ENCODE assay signal across 10 cellular contexts in the genomic region with DNA sequence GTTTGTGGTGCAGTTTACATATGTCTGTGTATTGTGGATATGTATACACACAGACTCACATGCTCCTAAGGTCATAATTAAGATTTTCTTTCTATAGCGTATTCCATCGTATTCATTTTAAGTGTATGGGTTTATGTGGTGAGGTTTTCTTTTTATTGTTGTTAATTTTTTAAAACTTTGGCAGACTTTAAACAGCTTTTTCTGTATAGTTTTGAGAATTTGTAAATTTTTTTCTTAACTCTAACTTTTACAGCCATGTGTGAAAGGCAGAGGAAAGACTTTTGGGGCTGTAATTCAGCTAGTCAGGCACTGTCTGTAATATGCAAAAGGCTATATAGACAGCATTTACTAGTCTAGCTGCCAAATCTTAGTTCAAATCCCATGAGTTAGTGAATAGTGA. TPM values are rescaled to one million over a fixed set of nuclear protein-coding genes. Genes with fewer than 3 reads are reported as not detected.
A peak's percentile ranks its signal among the peaks of the same experiment; 100 is the strongest.
DNase-seq lines count a peak whose midpoint lies in the region; ATAC-seq and TF ChIP-seq lines count a peak whose summit lies in the region.
"Had no signal": no experiment of that assay in that cellular context is flagged by ENCODE, and none has a peak within 500 bp of the region (broad histone marks: within the 10 kb centered on the region; RNA-seq: fewer than 3 reads in every experiment).

No MANE protein-coding gene starts in this region.

- H3K27me3 Mint-ChIP-seq in effector memory CD8-positive, alpha-beta T cell, result peaks cover 28 to 34% of the 10 kb centered on the region in 2 donors

- peak overlapping the region in 1 of 2 donors; percentile 93 for H3K9ac ChIP-seq in colonic mucosa (ENCODE audit: low read depth in 2 of 2, low read length in 2 of 2)
- H3K9ac ChIP-seq in muscle layer of colon (ENCODE audit: low read length), result peak overlapping the region; percentile 55

- H3K27me3 ChIP-seq in left ventricle myocardium inferior (ENCODE audit: low read depth) (no peaks in the 10 kb centered on the region), colonic mucosa (no peaks in the 10 kb centered on the region), muscle layer of colon (ENCODE audit: control insufficient read depth in 1 of 2, insufficient read depth in 2 of 2, low read length in 2 of 2) (no peaks in the 10 kb centered on the region)

- no peaks in the 10 kb centered on the region for H3K9me3 Mint-ChIP-seq in effector memory CD8-positive, alpha-beta T cell
- H3K9me3 Mint-ChIP-seq in stimulated activated effector memory CD8-positive, alpha-beta T cell treated with anti-CD3 and anti-CD28 coated beads, Interleukin-12 subunit alpha, Interleukin-12 subunit beta, amount 100 ng/mL, for 72 hours, result no peaks in the 10 kb centered on the region

- no peaks in the 10 kb centered on the region for H3K36me3 Mint-ChIP-seq in effector memory CD8-positive, alpha-beta T cell (ENCODE audit: insufficient read depth)
- no peaks in the 10 kb centered on the region for H3K36me3 Mint-ChIP-seq in stimulated activated effector memory CD8-positive, alpha-beta T cell treated with anti-CD3 and anti-CD28 coated beads, Interleukin-12 subunit alpha, Interleukin-12 subunit beta, amount 100 ng/mL, for 72 hours

- H3K4me3 ChIP-seq in left ventricle myocardium inferior (peak overlapping the region; percentile 86), colonic mucosa (peak overlapping the region; percentile 80), muscle layer of colon (ENCODE audit: low read depth in 1 of 2, low read length in 2 of 2) (peak overlapping the region in 1 of 2 donors; percentile 68)

- H3K4me3 Mint-ChIP-seq in effector memory CD8-positive, alpha-beta T cell, result no peak overlapping the region
- H3K4me3 Mint-ChIP-seq in stimulated activated effector memory CD8-positive, alpha-beta T cell treated with anti-CD3 and anti-CD28 coated beads, Interleukin-12 subunit alpha, Interleukin-12 subunit beta, amount 100 ng/mL, for 72 hours, result no peak overlapping the region

- no peaks in the 10 kb centered on the region for H3K36me3 ChIP-seq in left ventricle myocardium inferior
- no peaks in the 10 kb centered on the region for H3K36me3 ChIP-seq in colonic mucosa
- H3K36me3 ChIP-seq in muscle layer of colon (ENCODE audit: insufficient read depth, low read length), result no peaks in the 10 kb centered on the region

- TF ChIP-seq CTCF in left ventricle myocardium inferior (IDR thresholded peaks at IDR 0.05; ENCODE audit: borderline replicate concordance), result no peak
- no peak for TF ChIP-seq CTCF in colonic mucosa (IDR thresholded peaks at IDR 0.05)

- peaks cover 51% of the 10 kb centered on the region for H3K4me1 ChIP-seq in left ventricle myocardium inferior
- H3K4me1 ChIP-seq in colonic mucosa, result peaks cover 5% of the 10 kb centered on the region
- peaks cover 32% of the 10 kb centered on the region for H3K4me1 ChIP-seq in muscle layer of colon (ENCODE audit: insufficient read depth, low read length)

- no peak for ATAC-seq in effector memory CD8-positive, alpha-beta T cell (replicated peaks)
- ATAC-seq in GM21723 (IDR thresholded peaks at IDR 0.05; ENCODE audit: unreplicated experiment), result no peak
- ATAC-seq in stimulated activated effector memory CD8-positive, alpha-beta T cell treated with anti-CD3 and anti-CD28 coated beads, Interleukin-12 subunit alpha, Interleukin-12 subunit beta, amount 100 ng/mL, for 72 hours, result no peak

- no peak overlapping the region for H3K27ac ChIP-seq in left ventricle myocardium inferior (replicated peaks)
- H3K27ac ChIP-seq in colonic mucosa, result no peak overlapping the region
- H3K27ac ChIP-seq in muscle layer of colon (ENCODE audit: low read depth, low read length), result no peak overlapping the region

- H3K27ac Mint-ChIP-seq in effector memory CD8-positive, alpha-beta T cell, result no peak overlapping the region
- no peak overlapping the region for H3K27ac Mint-ChIP-seq in stimulated activated effector memory CD8-positive, alpha-beta T cell treated with anti-CD3 and anti-CD28 coated beads, Interleukin-12 subunit alpha, Interleukin-12 subunit beta, amount 100 ng/mL, for 72 hours

- intact Hi-C loops in left ventricle myocardium inferior (cut with micrococcal nuclease), result no loop called here
- intact Hi-C loops in cardiac septum (cut with DNase I), result loop anchor here (5.0 to 10.0 kb wide), 3 partner anchors 222 to 285 kb away; no protein-coding TSS in a partner anchor
- intact Hi-C loops in colonic mucosa (cut with DNase I), result no loop called here

- H3K9me3 ChIP-seq in left ventricle myocardium inferior (replicated peaks) (peaks cover 5% of the 10 kb centered on the region), colonic mucosa (no peaks in the 10 kb centered on the region), muscle layer of colon (ENCODE audit: low read length) (no peaks in the 10 kb centered on the region)

- DNase-seq in left ventricle myocardium inferior, result no peak
- no peak for DNase-seq in cardiac septum (ENCODE audit: low spot score)
- no peak for DNase-seq in colonic mucosa
- no peak for DNase-seq in effector memory CD8-positive, alpha-beta T cell
- DNase-seq in NCI-H2171 treated with DMSO at 0.1 percent for 48 hours (lab: John Stamatoyannopoulos, UW), result no peak
- DNase-seq in stimulated activated effector memory CD8-positive, alpha-beta T cell treated with anti-CD3 and anti-CD28 coated beads, Interleukin-12 subunit alpha, Interleukin-12 subunit beta, amount 100 ng/mL, for 72 hours (ENCODE audit: low spot score in 2 of 2), result no peak
- DNase-seq: activated CD8-positive, alpha-beta memory T cell treated with anti-CD3 and anti-CD28 coated beads, Interleukin-2, amount 50 U/mL, for 4 hours; stimulated activated CD4-positive, alpha-beta T cell treated with anti-CD3 and anti-CD28 coated beads, Interleukin-2, amount 100 ng/mL, for 24 hours had no signal

- peaks cover 18 to 24% of the 10 kb centered on the region in 2 donors for H3K4me1 Mint-ChIP-seq in effector memory CD8-positive, alpha-beta T cell (ENCODE audit: low read depth in 2 of 2)
- peaks cover 23% of the 10 kb centered on the region for H3K4me1 Mint-ChIP-seq in stimulated activated effector memory CD8-positive, alpha-beta T cell treated with anti-CD3 and anti-CD28 coated beads, Interleukin-12 subunit alpha, Interleukin-12 subunit beta, amount 100 ng/mL, for 72 hours

RNA-seq across cellular contexts. Expression of gene MAGI3, which starts 2.2 kb away (rescaled TPM):
- 5.4 TPM for total RNA-seq in left ventricle myocardium inferior
- 8.6 TPM for total RNA-seq in cardiac septum
- total RNA-seq in colonic mucosa, result 10 to 100 TPM; 38.2 to 46.5 TPM
